8 cellular contexts compared by ENCODE assay signal in genomic region chr16:83953796-83954576, GRCh38. TPM values are rescaled to one million over a fixed set of nuclear protein-coding genes. Genes with fewer than 3 reads are reported as not detected.
DNase-seq lines count a peak whose midpoint lies in the region; ATAC-seq and TF ChIP-seq lines count a peak whose summit lies in the region.

No MANE protein-coding gene starts in this region.

- TF ChIP-seq CTCF in CD14-positive monocyte (IDR thresholded peaks at IDR 0.05) (peak; percentile 71), GM20000 (IDR thresholded peaks at IDR 0.05; ENCODE audit: extremely low read depth, missing control alignments) (peak; percentile 51), OCI-LY1 (IDR thresholded peaks at IDR 0.05; ENCODE audit: low read length) (peak; percentile 56; the same call in 1 of the 2 replicates), chondrocyte (IDR thresholded peaks at IDR 0.05) (peak; percentile 75)

- no peaks in the 10 kb centered on the region for H4K20me1 ChIP-seq in OCI-LY1 (ENCODE audit: insufficient read depth, low read length)

- no peaks in the 10 kb centered on the region for H3K9me3 Mint-ChIP-seq in CD14-positive monocyte
- no peaks in the 10 kb centered on the region for H3K9me3 Mint-ChIP-seq in chondrocyte (ENCODE audit: low read depth)

- DNase-seq in CD14-positive monocyte (ENCODE audit: low spot score), result peak; percentile 43
- DNase-seq in GM20000 (ENCODE audit: low spot score), result peak; percentile 67
- DNase-seq in chondrocyte (ENCODE audit: low spot score), result no peak
- DNase-seq in NCI-H2196 treated with DMSO at 0.1 percent for 48 hours (lab: John Stamatoyannopoulos, UW; ENCODE audit: unreplicated experiment), result no peak

- H3K27ac ChIP-seq in OCI-LY1 (ENCODE audit: low read depth, low read length, poor library complexity, severe bottlenecking) (no peak overlapping the region), mesodermal cell (ENCODE audit: low read depth, low read length, severe bottlenecking) (no peak overlapping the region)

- H3K9me3 ChIP-seq in OCI-LY1 (ENCODE audit: low read length) (no peaks in the 10 kb centered on the region), mesodermal cell (ENCODE audit: control insufficient read depth, low read length) (no peaks in the 10 kb centered on the region)

- H3K27me3 Mint-ChIP-seq in CD14-positive monocyte (ENCODE audit: low read depth in 3 of 3) (peaks cover 8 to 21% (median 10%) of the 10 kb centered on the region in 3 donors), chondrocyte (ENCODE audit: low read depth) (no peaks in the 10 kb centered on the region)

- 27 to 29% methylated on average over 9 to 12 of the region's 19 CpGs for WGBS in mesodermal cell (ENCODE audit: insufficient coverage in 2 of 2), 2 experiments

- intact Hi-C loops in CD14-positive monocyte (cut with micrococcal nuclease), result no loop called here

- no peaks in the 10 kb centered on the region for H3K79me2 ChIP-seq in OCI-LY1 (ENCODE audit: insufficient read depth, low read length)

- H3K4me3 Mint-ChIP-seq in CD14-positive monocyte (peak overlapping the region; percentile 77 to 85), chondrocyte (ENCODE audit: unreplicated experiment) (peak overlapping the region; percentile 71)

- H3K4me3 ChIP-seq in OCI-LY1 (ENCODE audit: low read depth, low read length, poor library complexity, severe bottlenecking) (no peak overlapping the region), mesodermal cell (ENCODE audit: extremely low read depth, insufficient read depth, low read length, poor library complexity, severe bottlenecking) (peak overlapping the region; percentile 34)

- peaks cover 8 to 12% of the 10 kb centered on the region in 2 donors for H3K36me3 Mint-ChIP-seq in CD14-positive monocyte
- no peaks in the 10 kb centered on the region for H3K36me3 Mint-ChIP-seq in chondrocyte (ENCODE audit: low read depth)

- no peaks in the 10 kb centered on the region for H3F3A ChIP-seq in OCI-LY1 (ENCODE audit: insufficient read depth, low read length)

- H3K9ac ChIP-seq in OCI-LY1 (ENCODE audit: low read length), result no peak overlapping the region

- H3K4me1 ChIP-seq in OCI-LY1 (ENCODE audit: insufficient read depth, low read length, severe bottlenecking) (peaks cover 3% of the 10 kb centered on the region), mesodermal cell (ENCODE audit: control insufficient read depth, insufficient read depth, low read length, poor library complexity, severe bottlenecking) (peaks cover 13% of the 10 kb centered on the region)

- H3K9me2 ChIP-seq in OCI-LY1 (ENCODE audit: low read depth, low read length), result no peaks in the 10 kb centered on the region

- ATAC-seq in GM21825 (IDR thresholded peaks at IDR 0.05; ENCODE audit: unreplicated experiment) (no peak), GM21528 (IDR thresholded peaks at IDR 0.05; ENCODE audit: low FRiP score, unreplicated experiment) (no peak)

- H3K4me2 ChIP-seq in OCI-LY1 (ENCODE audit: low read length), result no peak overlapping the region

- H2AFZ ChIP-seq in OCI-LY1 (ENCODE audit: low read length), result no peak overlapping the region

- peaks cover 24% of the 10 kb centered on the region for H3K4me1 Mint-ChIP-seq in CD14-positive monocyte
- H3K4me1 Mint-ChIP-seq in chondrocyte (ENCODE audit: low read depth), result peaks cover 20% of the 10 kb centered on the region

- H3K27ac Mint-ChIP-seq in CD14-positive monocyte, result peak overlapping the region; percentile 70 to 94 (median 90)
- peak overlapping the region; percentile 74 for H3K27ac Mint-ChIP-seq in chondrocyte (ENCODE audit: unreplicated experiment)

- H3K27me3 ChIP-seq in OCI-LY1 (ENCODE audit: insufficient read depth, low read length), result no peaks in the 10 kb centered on the region

- no peaks in the 10 kb centered on the region for H3K36me3 ChIP-seq in OCI-LY1 (ENCODE audit: insufficient read depth, low read length)
- no peaks in the 10 kb centered on the region for H3K36me3 ChIP-seq in mesodermal cell (ENCODE audit: control insufficient read depth, insufficient read depth, low read length)

RNA-seq across cellular contexts. Expression of gene OSGIN1, which starts 0.9 kb away (rescaled TPM):
- 1 to 10 TPM; 1.8 to 4.0 TPM for polyA plus RNA-seq in CD14-positive monocyte
- 1.3 to 2.8 TPM (median 2.5 TPM) in 3 replicates for total RNA-seq in chondrocyte
- polyA plus RNA-seq in mesodermal cell (2013, experiment 1 of 2), result 1.2 TPM
- 0.96 TPM for polyA plus RNA-seq in mesodermal cell (2013, experiment 2 of 2)

RNA-seq across cellular contexts. Expression of gene NECAB2, which starts 14.1 kb away (rescaled TPM):
- polyA plus RNA-seq in CD14-positive monocyte, result 1 to 10 TPM in 1 of 2 donors, under 1 TPM in 1; 0.33 to 1.4 TPM
- total RNA-seq in chondrocyte, result 0.40 to 0.72 TPM (median 0.58 TPM) in 3 replicates
- 3.6 TPM for polyA plus RNA-seq in mesodermal cell (2013, experiment 1 of 2)
- polyA plus RNA-seq in mesodermal cell (2013, experiment 2 of 2), result 6.0 TPM

RNA-seq across cellular contexts. Expression of gene MLYCD, which starts 55.1 kb away (rescaled TPM):
- polyA plus RNA-seq in CD14-positive monocyte, result 1 to 10 TPM; 1.2 to 1.3 TPM
- 2.9 to 4.4 TPM (median 3.1 TPM) in 3 replicates for total RNA-seq in chondrocyte
- 1.6 TPM for polyA plus RNA-seq in mesodermal cell (2013, experiment 1 of 2)
- polyA plus RNA-seq in mesodermal cell (2013, experiment 2 of 2), result 1.3 TPM

Comparison
In these comparisons a context has a peak if more than half of its experiments do, and no peak if none do; other contexts are left out.
1. DNase-seq: peak in CD14-positive monocyte (single experiment) and GM20000 (single experiment); none in chondrocyte (single experiment) and NCI-H2196 treated with DMSO at 0.1 percent for 48 hours (single experiment).
2. Peak in every context shown above with its lines, with median percentiles within 50 percentile points of each other: CTCF ChIP-seq.